ENCODE assay signal across 11 cellular contexts in genomic region chr12:103833095-103833777, GRCh38. TPM values are rescaled to one million over a fixed set of nuclear protein-coding genes. Genes with fewer than 3 reads are reported as not detected.
DNase-seq lines count a peak whose midpoint lies in the region; ATAC-seq and TF ChIP-seq lines count a peak whose summit lies in the region.
"Had no signal": no experiment of that assay in that cellular context is flagged by ENCODE, and none has a peak within 500 bp of the region (broad histone marks: within the 10 kb centered on the region; RNA-seq: fewer than 3 reads in every experiment).

No MANE protein-coding gene starts in this region.

- no peaks in the 10 kb centered on the region for H3K36me3 ChIP-seq in uterus

- peaks cover 0 to 7% of the 10 kb centered on the region in 2 donors for H3K4me1 ChIP-seq in uterus

- H3K9me3 ChIP-seq in uterus, result no peaks in the 10 kb centered on the region

- ATAC-seq in GM18868 (IDR thresholded peaks at IDR 0.05; ENCODE audit: unreplicated experiment), result peak; percentile 12
- ATAC-seq: Right ventricle myocardium inferior had no signal

- H3K4me3 ChIP-seq in foreskin fibroblast (ENCODE audit: low read depth in 1 of 2, low read length in 2 of 2) (no peak overlapping the region), uterus (no peak overlapping the region)

- DNase-seq in SIG-M5 treated with dmso at 0.1 percent for 504 hours (lab: John Stamatoyannopoulos, UW; ENCODE audit: unreplicated experiment), result peak; percentile 76
- peak; percentile 56 to 75 for DNase-seq in foreskin fibroblast
- no peak for DNase-seq in uterus
- no peak for DNase-seq in nucleus accumbens (lab: John Stamatoyannopoulos, UW)
- no peak for DNase-seq in GM19238 (ENCODE audit: insufficient read length, low spot score)
- no peak for DNase-seq in kidney tubule cell (ENCODE audit: low spot score)
- DNase-seq: activated CD4-positive, alpha-beta T cell treated with anti-CD3 and anti-CD28 coated beads, Interleukin-2, amount 10 ng/mL, durations not matched to agents 24 days and 14 days; activated naive CD8-positive, alpha-beta T cell treated with anti-CD3 and anti-CD28 coated beads, Interleukin-2, amount 10 ng/mL, durations not matched to agents 7 days and 5 days; NCI-H774 had no signal

- intact Hi-C loops in uterus (cut with DNase I; ENCODE audit: low total_unique reads), result no loop called here

- peak overlapping the region; percentile 57 to 68 for H3K27ac ChIP-seq in uterus

- TF ChIP-seq POLR2A in uterus (IDR thresholded peaks at IDR 0.05), result no peak

- TF ChIP-seq CTCF in foreskin fibroblast (IDR thresholded peaks at IDR 0.05; ENCODE audit: low read depth, low read length) (no peak), uterus (IDR thresholded peaks at IDR 0.05) (no peak)

- H3K27me3 ChIP-seq in uterus, result no peaks in the 10 kb centered on the region

RNA-seq across cellular contexts. Expression of gene NT5DC3, which starts 7.8 kb away (rescaled TPM):
- 10 to 100 TPM in 3 of 4 donors, 1 to 10 TPM in 1; 5.6 to 60.9 (median 15.9) TPM for total RNA-seq in uterus

Comparison
In these comparisons a context has a peak if more than half of its experiments do, and no peak if none do; other contexts are left out.
1. DNase-seq: peak in SIG-M5 treated with dmso at 0.1 percent for 504 hours (single experiment) and foreskin fibroblast (2 of 2); none in uterus (0 of 2), nucleus accumbens (0 of 56), GM19238 (single experiment) and kidney tubule cell (single experiment).